ENCODE assay signal across 11 cellular contexts in genomic region chr15:51576911-51577500, GRCh38. TPM values are rescaled to one million over a fixed set of nuclear protein-coding genes. Genes with fewer than 3 reads are reported as not detected.
DNase-seq lines count a peak whose midpoint lies in the region; ATAC-seq and TF ChIP-seq lines count a peak whose summit lies in the region.
"Had no signal": no experiment of that assay in that cellular context is flagged by ENCODE, and none has a peak within 500 bp of the region (broad histone marks: within the 10 kb centered on the region; RNA-seq: fewer than 3 reads in every experiment).

No MANE protein-coding gene starts in this region.

- H3K27me3 ChIP-seq in adrenal gland: no peaks in the 10 kb centered on the region
- H3K27me3 ChIP-seq in right cardiac atrium (ENCODE audit: control insufficient read depth, insufficient read depth): no peaks in the 10 kb centered on the region
- no peaks in the 10 kb centered on the region for H3K27me3 ChIP-seq in subcutaneous abdominal adipose tissue (ENCODE audit: control insufficient read depth in 5 of 5, insufficient read depth in 4 of 5, low read length in 5 of 5)

- no peak overlapping the region for H3K4me3 ChIP-seq in adrenal gland
- no peak overlapping the region for H3K4me3 ChIP-seq in right cardiac atrium (ENCODE audit: low read length)
- peak overlapping the region in 1 of 5 donors; percentile 35 for H3K4me3 ChIP-seq in subcutaneous abdominal adipose tissue (ENCODE audit: low read depth in 1 of 5, low read length in 5 of 5)

- H3K9me3 ChIP-seq in adrenal gland (replicated peaks in 1 of 3) (no peaks in the 10 kb centered on the region), right cardiac atrium (ENCODE audit: control insufficient read depth, low read length) (no peaks in the 10 kb centered on the region), subcutaneous abdominal adipose tissue (ENCODE audit: control insufficient read depth in 5 of 5, low read length in 5 of 5) (peaks cover 0 to 3% (median 0%) of the 10 kb centered on the region in 5 donors)

- H3K36me3 ChIP-seq in adrenal gland (replicated peaks in 1 of 2): no peaks in the 10 kb centered on the region
- no peaks in the 10 kb centered on the region for H3K36me3 ChIP-seq in subcutaneous abdominal adipose tissue (ENCODE audit: control insufficient read depth in 5 of 5, insufficient read depth in 5 of 5, low read length in 5 of 5)

- DNase-seq in HuH-7 (ENCODE audit: low spot score) (peak; percentile 50), adrenal gland (peak in 3 of 7 donors; percentile 18 to 41 (median 21)), right cardiac atrium (peak in 1 of 3 donors; percentile 22), endothelial cell (ENCODE audit: low spot score) (no peak), NCI-H1092 (lab: John Stamatoyannopoulos, UW) (no peak)
- DNase-seq: activated CD4-positive, alpha-beta T cell treated with anti-CD3 and anti-CD28 coated beads for 4 hours; amniotic stem cell; NCI-H1048 had no signal

- peak; percentile 85 to 92 for ATAC-seq in right cardiac atrium
- ATAC-seq in HG02763 (IDR thresholded peaks at IDR 0.05; ENCODE audit: unreplicated experiment): no peak
- ATAC-seq in GM21619 (IDR thresholded peaks at IDR 0.05; ENCODE audit: unreplicated experiment): no peak

- H3K4me1 Mint-ChIP-seq in endothelial cell (ENCODE audit: unreplicated experiment): peaks cover 19% of the 10 kb centered on the region

- intact Hi-C loops in adrenal gland (cut with DNase I): no loop called here
- intact Hi-C loops in right cardiac atrium (cut with DNase I): no loop called here

- no peak overlapping the region for H3K27ac Mint-ChIP-seq in endothelial cell (ENCODE audit: unreplicated experiment)

- TF ChIP-seq POLR2A in adrenal gland (IDR thresholded peaks at IDR 0.05): no peak

- H3K4me3 Mint-ChIP-seq in endothelial cell (ENCODE audit: unreplicated experiment): no peak overlapping the region

- no peaks in the 10 kb centered on the region for H3K36me3 Mint-ChIP-seq in endothelial cell (ENCODE audit: low read depth, unreplicated experiment)

- H3K4me1 ChIP-seq in adrenal gland (replicated peaks in 1 of 2) (peaks cover 0 to 17% of the 10 kb centered on the region in 2 donors), right cardiac atrium (ENCODE audit: control insufficient read depth, insufficient read depth, low read length) (peaks cover 1% of the 10 kb centered on the region), subcutaneous abdominal adipose tissue (ENCODE audit: control insufficient read depth in 5 of 5, insufficient read depth in 5 of 5, low read length in 5 of 5) (peaks cover 0 to 31% (median 20%) of the 10 kb centered on the region in 5 donors)

- peak overlapping the region in 4 of 5 donors; percentile 1 to 73 (median 10) for H3K27ac ChIP-seq in adrenal gland
- H3K27ac ChIP-seq in right cardiac atrium (ENCODE audit: low read length): no peak overlapping the region
- peak overlapping the region; percentile 93 for H3K27ac ChIP-seq in subcutaneous abdominal adipose tissue (ENCODE audit: low read depth, low read length)

- no peak for TF ChIP-seq CTCF in adrenal gland (IDR thresholded peaks at IDR 0.05)
- no peak for TF ChIP-seq CTCF in endothelial cell (IDR thresholded peaks at IDR 0.05; ENCODE audit: unreplicated experiment)

- H3K9me3 Mint-ChIP-seq in endothelial cell (ENCODE audit: unreplicated experiment): no peaks in the 10 kb centered on the region

- peaks cover 2% of the 10 kb centered on the region for H3K27me3 Mint-ChIP-seq in endothelial cell (ENCODE audit: unreplicated experiment)

- H3K9ac ChIP-seq in subcutaneous abdominal adipose tissue (ENCODE audit: low read length in 5 of 5): peak overlapping the region in 1 of 5 donors; percentile 32

- WGBS in adrenal gland, 4 donors: 60 to 68% (median 66%) methylated on average over 2 of the region's 2 CpGs
- 61% methylated on average over 2 of the region's 2 CpGs for WGBS in right cardiac atrium

RNA-seq across cellular contexts. Expression of gene DMXL2, which starts 45.6 kb away (rescaled TPM):
- total RNA-seq in adrenal gland: 10 to 100 TPM; 20.0 to 51.4 (median 22.2) TPM
- 10 to 100 TPM; 19.6 to 43.9 (median 40.1) TPM for polyA plus RNA-seq in adrenal gland
- total RNA-seq in right cardiac atrium: 10 to 100 TPM; 13.0 to 17.1 (median 14.8) TPM
- polyA plus RNA-seq in right cardiac atrium: 9.1 TPM
- 33.1 TPM for total RNA-seq in endothelial cell (ENCODE audit: unreplicated experiment)

Comparison
In these comparisons a context has a peak if more than half of its experiments do, and no peak if none do; other contexts are left out.
1. ATAC-seq: peak in right cardiac atrium (2 of 2); none in HG02763 (single experiment) and GM21619 (single experiment).